ENCODE assay signal across 8 cellular contexts in genomic region chr1:226736908-226737818, GRCh38. TPM values are rescaled to one million over a fixed set of nuclear protein-coding genes. Genes with fewer than 3 reads are reported as not detected.
DNase-seq lines count a peak whose midpoint lies in the region; ATAC-seq and TF ChIP-seq lines count a peak whose summit lies in the region.

No MANE protein-coding gene starts in this region.

- H3K27me3 Mint-ChIP-seq in T-cell, result no peaks in the 10 kb centered on the region
- no peaks in the 10 kb centered on the region for H3K27me3 Mint-ChIP-seq in MCF 10A (ENCODE audit: insufficient read depth, unreplicated experiment)

- no peak for TF ChIP-seq CTCF in MCF 10A (IDR thresholded peaks at IDR 0.05; ENCODE audit: unreplicated experiment)

- CTCF ChIA-PET in T-cell (lab: Charles Lee), result interaction anchor here in 1 of 2 donors (0.7 to 1.4 kb wide), 2 partner anchors 9 to 25 kb away, joined by 4 to 9 read pairs; no protein-coding TSS in a partner anchor
- CTCF ChIA-PET in MCF 10A (lab: Yijun Ruan, JAX), result interaction anchor here (0.6 to 0.9 kb wide), 5 partner anchors 13 to 78 kb away, joined by 3 to 4 read pairs (median 3); no protein-coding TSS in a partner anchor

- H3K4me1 Mint-ChIP-seq in T-cell (peaks cover 40 to 56% (median 55%) of the 10 kb centered on the region in 3 donors), MCF 10A (ENCODE audit: insufficient read depth, unreplicated experiment) (peaks cover 28% of the 10 kb centered on the region)

- POLR2A ChIA-PET in T-cell (lab: Charles Lee), result interaction anchor here (0.6 to 1.2 kb wide), 5 partner anchors 10 to 60 kb away, joined by 3 to 4 read pairs (median 4); no protein-coding TSS in a partner anchor
- POLR2A ChIA-PET in MCF 10A (lab: Yijun Ruan, JAX), result interaction anchor here (0.6 to 5.6 kb wide), 11 partner anchors 10 to 308 kb away, joined by 3 to 61 read pairs (median 4); no protein-coding TSS in a partner anchor

- H3K4me3 Mint-ChIP-seq in T-cell (peak overlapping the region; percentile 85 to 95 (median 90)), MCF 10A (ENCODE audit: unreplicated experiment) (peak overlapping the region; percentile 82)

- DNase-seq in activated T-cell treated with anti-CD3 and anti-CD28 coated beads for 1 hour (ENCODE audit: low read depth) (peak; percentile 40), activated T-cell treated with anti-CD3 and anti-CD28 coated beads for 4 hours (no peak), T-cell (peak in 32 of 34 experiments; percentile 35 to 68 (median 52)), MCF 10A (ENCODE audit: unreplicated experiment) (no peak), iPS-NIHi11 (ENCODE audit: low spot score) (peak; percentile 41), skeletal muscle cell (ENCODE audit: low read depth) (no peak), GM19240 (ENCODE audit: insufficient read length, low spot score) (no peak)

- ATAC-seq in HG03066 (IDR thresholded peaks at IDR 0.05; ENCODE audit: low read depth, unreplicated experiment) (peak; percentile 35), T-cell (replicated peaks in 1 of 4) (peak; percentile 9 to 23 (median 18))

- intact Hi-C loops in MCF 10A (cut with micrococcal nuclease), result loop anchor here (10.0 kb wide), 1 partner anchor 578 kb away; the partner anchor contains the start of gene CDC42BPA

- peak overlapping the region; percentile 87 to 98 for H3K27ac Mint-ChIP-seq in T-cell
- peak overlapping the region; percentile 33 for H3K27ac Mint-ChIP-seq in MCF 10A (ENCODE audit: low read depth, unreplicated experiment)

- BruUV-seq in MCF 10A (replicated peaks; lab: Mats Ljungman, UMichigan), result no TSS peak

- peak overlapping the region; percentile 61 for H3K4me3 ChIP-seq in skeletal muscle cell (ENCODE audit: low read depth, low read length)

- H3K9me3 Mint-ChIP-seq in T-cell (no peaks in the 10 kb centered on the region), MCF 10A (ENCODE audit: unreplicated experiment) (no peaks in the 10 kb centered on the region)

- H3K36me3 Mint-ChIP-seq in T-cell, result peaks cover 38% of the 10 kb centered on the region
- no peaks in the 10 kb centered on the region for H3K36me3 Mint-ChIP-seq in MCF 10A (ENCODE audit: insufficient read depth, unreplicated experiment)

RNA-seq across cellular contexts. Expression of gene ITPKB, which starts 1.9 kb away (rescaled TPM):
- total RNA-seq in T-cell (100 to 1,000 TPM; 153 to 351 (median 179) TPM), MCF 10A (2022) (9.5 and 12.6 TPM in 2 replicates)

Comparison
In these comparisons a context has a peak if more than half of its experiments do, and no peak if none do; other contexts are left out.
1. DNase-seq: peak in activated T-cell treated with anti-CD3 and anti-CD28 coated beads for 1 hour (single experiment), T-cell (32 of 34) and iPS-NIHi11 (single experiment); none in activated T-cell treated with anti-CD3 and anti-CD28 coated beads for 4 hours (single experiment), MCF 10A (single experiment), skeletal muscle cell (single experiment) and GM19240 (single experiment).
2. RNA of gene ITPKB, which starts 1.9 kb away (total RNA-seq): 153 to 351 TPM in T-cell; 9.5 to 12.6 TPM in MCF 10A; every median in the first group is over 10 times any median in the second.